16 cellular contexts compared by ENCODE assay signal in the genomic region with DNA sequence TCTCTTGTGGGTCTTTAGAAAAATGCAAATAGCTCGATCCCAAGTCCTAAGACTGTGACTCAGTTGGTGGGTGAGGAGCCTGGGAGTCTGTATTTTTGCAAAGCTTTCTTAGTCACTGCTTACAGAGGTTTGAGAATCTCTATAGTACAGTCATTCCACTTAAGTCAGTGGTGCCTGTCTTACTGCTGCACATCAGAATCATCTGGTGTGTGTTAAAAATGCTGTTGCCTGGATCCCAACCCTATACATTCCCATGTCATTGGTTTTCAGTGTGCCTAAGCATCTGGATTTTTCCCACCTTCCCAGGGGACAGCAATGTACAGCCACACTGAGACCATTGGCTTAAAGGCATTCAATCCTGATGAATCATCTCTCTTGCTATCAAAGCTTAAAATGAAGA. TPM values are rescaled to one million over a fixed set of nuclear protein-coding genes. Genes with fewer than 3 reads are reported as not detected.
DNase-seq lines count a peak whose midpoint lies in the region; ATAC-seq, FAIRE-seq and TF ChIP-seq lines count a peak whose summit lies in the region.
"Had no signal": no experiment of that assay in that cellular context is flagged by ENCODE, and none has a peak within 500 bp of the region (broad histone marks: within the 10 kb centered on the region; RNA-seq: fewer than 3 reads in every experiment).

No MANE protein-coding gene starts in this region.

- peak; percentile 99 for FAIRE-seq in astrocyte (lab: Jason Lieb, UNC)
- FAIRE-seq: A204.1, GM12892, HTR-8/SVneo had no signal

- WGBS in lower leg skin, 2 donors = 44 to 67% methylated on average over 1 of the region's 1 CpG

- H3K27me3 ChIP-seq in astrocyte (ENCODE audit: insufficient read depth, low read length) (no peaks in the 10 kb centered on the region), osteoblast (ENCODE audit: insufficient read depth, low read length) (peaks cover 5% of the 10 kb centered on the region), vagina (no peaks in the 10 kb centered on the region)

- ATAC-seq in HG02852 (IDR thresholded peaks at IDR 0.05; ENCODE audit: unreplicated experiment) = peak; percentile 50

- DNase-seq in AG10803 (ENCODE audit: low read depth) (peak; percentile 29), astrocyte (ENCODE audit: low read depth) (no peak), osteoblast (ENCODE audit: insufficient read length, low spot score, missing footprints) (no peak), lower leg skin (ENCODE audit: low spot score in 2 of 2) (no peak), activated T-cell treated with anti-CD3 and anti-CD28 coated beads for 4 hours (no peak), vagina (ENCODE audit: extremely low spot score in 2 of 2) (no peak), amniotic stem cell (lab: John Stamatoyannopoulos, UW) (no peak)
- DNase-seq: C1 segment of cervical spinal cord, GF-D8, NCI-H187 treated with DMSO at 0.1 percent for 48 hours, NCI-H748 treated with DMSO at 0.1 percent for 48 hours had no signal

- H4K20me1 ChIP-seq in astrocyte (ENCODE audit: insufficient read depth, low read length) = no peaks in the 10 kb centered on the region
- no peaks in the 10 kb centered on the region for H4K20me1 ChIP-seq in osteoblast (ENCODE audit: insufficient read depth, low read length)

- H3K79me2 ChIP-seq in astrocyte (ENCODE audit: insufficient read depth, low read length) = no peaks in the 10 kb centered on the region
- H3K79me2 ChIP-seq in osteoblast (ENCODE audit: insufficient read depth, low read length) = no peaks in the 10 kb centered on the region

- no peak overlapping the region for H3K27ac Mint-ChIP-seq in astrocyte (ENCODE audit: unreplicated experiment)

- no peaks in the 10 kb centered on the region for H3K27me3 Mint-ChIP-seq in astrocyte (ENCODE audit: low read depth, unreplicated experiment)

- no peak overlapping the region for H3K4me2 ChIP-seq in astrocyte (ENCODE audit: low read length)
- peak overlapping the region; percentile 41 for H3K4me2 ChIP-seq in osteoblast (ENCODE audit: insufficient read depth, low read length)

- no peak overlapping the region for H2AFZ ChIP-seq in astrocyte (ENCODE audit: low read depth, low read length)
- H2AFZ ChIP-seq in osteoblast (ENCODE audit: low read length) = no peak overlapping the region

- no peaks in the 10 kb centered on the region for H3K36me3 ChIP-seq in astrocyte (ENCODE audit: insufficient read depth, low read length)
- no peaks in the 10 kb centered on the region for H3K36me3 ChIP-seq in osteoblast (ENCODE audit: insufficient read depth, low read length)
- no peaks in the 10 kb centered on the region for H3K36me3 ChIP-seq in vagina

- H3K27ac ChIP-seq in astrocyte (ENCODE audit: low read depth, low read length) = no peak overlapping the region
- H3K27ac ChIP-seq in osteoblast (ENCODE audit: low read depth, low read length) = no peak overlapping the region
- H3K27ac ChIP-seq in vagina = no peak overlapping the region
- H3K27ac ChIP-seq: RWPE1 had no signal

- no peak for TF ChIP-seq CTCF in AG10803 (conservative IDR thresholded peaks at IDR 0.05; ENCODE audit: low read length)
- TF ChIP-seq CTCF in astrocyte (IDR thresholded peaks at IDR 0.05; ENCODE audit: insufficient read depth, low read depth, low read length) = no peak
- no peak for TF ChIP-seq CTCF in osteoblast (IDR thresholded peaks at IDR 0.05; ENCODE audit: extremely low read depth, low read depth, low read length)
- TF ChIP-seq CTCF in lower leg skin (IDR thresholded peaks at IDR 0.05) = no peak
- TF ChIP-seq CTCF in vagina (IDR thresholded peaks at IDR 0.05) = no peak

- no peak for TF ChIP-seq POLR2A in lower leg skin (IDR thresholded peaks at IDR 0.05)
- no peak for TF ChIP-seq POLR2A in vagina (IDR thresholded peaks at IDR 0.05)

- H3K9me3 Mint-ChIP-seq in astrocyte (ENCODE audit: unreplicated experiment) = no peaks in the 10 kb centered on the region

- no peaks in the 10 kb centered on the region for H3K4me1 ChIP-seq in astrocyte (ENCODE audit: insufficient read depth, low read length)
- H3K4me1 ChIP-seq in osteoblast (ENCODE audit: insufficient read depth, low read length) = peaks cover 6% of the 10 kb centered on the region
- H3K4me1 ChIP-seq in vagina = no peaks in the 10 kb centered on the region

- no peak overlapping the region for H3K4me3 Mint-ChIP-seq in astrocyte (ENCODE audit: unreplicated experiment)

- H3K36me3 Mint-ChIP-seq in astrocyte (ENCODE audit: low read depth, unreplicated experiment) = no peaks in the 10 kb centered on the region

- H3K4me1 Mint-ChIP-seq in astrocyte (ENCODE audit: low read depth, unreplicated experiment) = peaks cover 10% of the 10 kb centered on the region

- intact Hi-C loops in lower leg skin (cut with DNase I; ENCODE audit: low total_unique reads) (no loop called here), vagina (cut with DNase I) (no loop called here)

- H3K9me3 ChIP-seq in astrocyte (ENCODE audit: insufficient read depth, low read depth, low read length) = no peaks in the 10 kb centered on the region
- no peaks in the 10 kb centered on the region for H3K9me3 ChIP-seq in osteoblast (ENCODE audit: low read depth, low read length)
- no peaks in the 10 kb centered on the region for H3K9me3 ChIP-seq in vagina

- H3K9ac ChIP-seq in astrocyte (ENCODE audit: low read length) = no peak overlapping the region

- no peak overlapping the region for H3K4me3 ChIP-seq in AG10803 (ENCODE audit: low read length)
- H3K4me3 ChIP-seq in astrocyte (ENCODE audit: insufficient read depth, low read depth, low read length) = no peak overlapping the region
- H3K4me3 ChIP-seq in osteoblast (ENCODE audit: insufficient read depth, low read length) = no peak overlapping the region
- no peak overlapping the region for H3K4me3 ChIP-seq in lower leg skin (ENCODE audit: low read depth, poor library complexity, severe bottlenecking)
- no peak overlapping the region for H3K4me3 ChIP-seq in vagina

RNA-seq across cellular contexts. Expression of a gene that starts 21.0 kb away (rescaled TPM):
- total RNA-seq in astrocyte = 9.5 and 10.5 TPM in 2 replicates
- 17.0 and 22.7 TPM in 2 replicates for total RNA-seq in osteoblast
- 10 to 100 TPM; 12.0 to 18.6 (median 16.3) TPM for total RNA-seq in lower leg skin
- total RNA-seq in vagina = 16.5 TPM
